8 cellular contexts compared by ENCODE assay signal in genomic region chr11:75814686-75815344, GRCh38. TPM values are rescaled to one million over a fixed set of nuclear protein-coding genes. Genes with fewer than 3 reads are reported as not detected.
A peak's percentile ranks its signal among the peaks of the same experiment; 100 is the strongest.
DNase-seq lines count a peak whose midpoint lies in the region; ATAC-seq, FAIRE-seq and TF ChIP-seq lines count a peak whose summit lies in the region.

UVRAG (plus strand) TSS chr11:75815210; CDS start chr11:75815408, 198 bp downstream.

- H3K4me1 ChIP-seq in kidney (ENCODE audit: control insufficient read depth in 1 of 2, insufficient read depth in 1 of 2, low read depth in 1 of 2, low read length in 2 of 2), result peaks cover 5 to 15% of the 10 kb centered on the region in 2 donors

- no peaks in the 10 kb centered on the region for H3K27me3 Mint-ChIP-seq in chondrocyte (ENCODE audit: low read depth)

- no peaks in the 10 kb centered on the region for H3K9me3 Mint-ChIP-seq in chondrocyte (ENCODE audit: low read depth)

- H3K27ac Mint-ChIP-seq in chondrocyte (ENCODE audit: unreplicated experiment), result peak within 1 kb of the TSS; percentile 93

- H3K4me1 Mint-ChIP-seq in chondrocyte (ENCODE audit: low read depth), result peaks cover 23% of the 10 kb centered on the region

- H3K36me3 Mint-ChIP-seq in chondrocyte (ENCODE audit: low read depth), result no peaks in the 10 kb centered on the region

- ATAC-seq in HG03439 (IDR thresholded peaks at IDR 0.05; ENCODE audit: unreplicated experiment), result peak; percentile 73

- DNase-seq in AML-193 (lab: John Stamatoyannopoulos, UW) (peak; percentile 98 to 99), NCI-H510A treated with DMSO at 0.1 percent for 48 hours (lab: John Stamatoyannopoulos, UW) (peak; percentile 99), chondrocyte (ENCODE audit: low spot score) (peak; percentile 99), kidney (peak; percentile 99)
- peak; percentile 96 for DNase-seq in activated CD4-positive, alpha-beta T cell treated with anti-CD3 and anti-CD28 coated beads for 24 hours (ENCODE audit: low read depth in 2 of 2)
- DNase-seq in stimulated activated CD4-positive, alpha-beta T cell treated with anti-CD3 and anti-CD28 coated beads, Interleukin-15, amount 100 ng/mL, for 24 hours, result peak; percentile 98

- no peak within 1 kb of the TSS for H3K4me3 Mint-ChIP-seq in chondrocyte (ENCODE audit: unreplicated experiment)

- H3K36me3 ChIP-seq in kidney (ENCODE audit: control insufficient read depth in 1 of 2, insufficient read depth in 2 of 2, low read length in 2 of 2), result no peaks in the 10 kb centered on the region

- H3K4me3 ChIP-seq in kidney (ENCODE audit: low read length in 2 of 2), result peak within 1 kb of the TSS; percentile 91 to 92

- peak within 1 kb of the TSS; percentile 73 to 78 for H3K9ac ChIP-seq in kidney (ENCODE audit: low read length in 2 of 2)

- intact Hi-C loops in kidney (cut with DNase I), result no loop called here

- peak; percentile 93 for FAIRE-seq in kidney (lab: Jason Lieb, UNC)

- H3K27ac ChIP-seq in kidney (ENCODE audit: low read depth in 2 of 2, low read length in 2 of 2), result peak within 1 kb of the TSS; percentile 86 to 93

- peak; percentile 90 for TF ChIP-seq POLR2A in GM19193 (IDR thresholded peaks at IDR 0.05; ENCODE audit: extremely low read depth, insufficient read depth, insufficient read length)

- no peak for TF ChIP-seq CTCF in chondrocyte (IDR thresholded peaks at IDR 0.05)
- TF ChIP-seq CTCF in kidney (IDR thresholded peaks at IDR 0.05; ENCODE audit: borderline replicate concordance, extremely low read depth, insufficient read depth), result peak; percentile 6

- H3K9me3 ChIP-seq in kidney (ENCODE audit: control insufficient read depth in 1 of 2, low read length in 2 of 2), result no peaks in the 10 kb centered on the region

RNA-seq across cellular contexts. Expression of gene UVRAG, which starts in this region (rescaled TPM):
- total RNA-seq in chondrocyte (15.7 to 32.5 TPM (median 16.9 TPM) in 3 replicates), kidney (27.9 TPM)
- 7.2 TPM for polyA plus RNA-seq in kidney (ENCODE audit: insufficient read depth, low read depth, low replicate concordance)

Comparison
In these comparisons a context has a peak if more than half of its experiments do, and no peak if none do; other contexts are left out.
1. Peak in every context shown above with its lines: DNase-seq, ATAC-seq, H3K4me3 ChIP-seq and H3K27ac ChIP-seq.